ENCODE assay signal across 23 cellular contexts in genomic region chr7:107109955-107110354, GRCh38.
"Had no signal": no experiment of that assay in that cellular context is flagged by ENCODE, and none has a peak within 500 bp of the region (broad histone marks: within the 10 kb centered on the region; RNA-seq: fewer than 3 reads in every experiment).

No MANE protein-coding gene starts in this region.

- H3K36me3 ChIP-seq: neural progenitor cell, pancreas, right lobe of liver, sigmoid colon, stomach, thoracic aorta, thyroid gland, tibial nerve, upper lobe of left lung, vagina had no signal

- H3K4me3 ChIP-seq: neural progenitor cell, pancreas, psoas muscle, right lobe of liver, sigmoid colon, stomach, thoracic aorta, thyroid gland, tibial nerve, upper lobe of left lung, vagina had no signal

- H3K27me3 ChIP-seq: neural progenitor cell, pancreas, right lobe of liver, sigmoid colon, stomach, thyroid gland, tibial nerve, upper lobe of left lung, vagina had no signal

- H3K27ac ChIP-seq: neural progenitor cell, pancreas, psoas muscle, right lobe of liver, sigmoid colon, stomach, thoracic aorta, thyroid gland, tibial nerve, upper lobe of left lung, vagina had no signal

- H3K4me1 ChIP-seq: neural progenitor cell, pancreas, psoas muscle, right lobe of liver, stomach, thyroid gland, tibial nerve, upper lobe of left lung, vagina had no signal

- H3K9me3 ChIP-seq: pancreas, psoas muscle, right lobe of liver, sigmoid colon, stomach, thoracic aorta, thyroid gland, tibial nerve, upper lobe of left lung, vagina had no signal

- FAIRE-seq: pancreas, small intestine, urothelium cell line had no signal

- DNase-seq: natural killer cell; occipital lobe; pancreas; psoas muscle; right cardiac atrium; right lobe of liver; sigmoid colon; small intestine; stimulated activated CD4-positive, alpha-beta T cell treated with anti-CD3 and anti-CD28 coated beads, Interleukin-15, amount 100 ng/mL, for 24 hours; stimulated activated CD4-positive, alpha-beta T cell treated with anti-CD3 and anti-CD28 coated beads, Interleukin-2, amount 100 ng/mL, for 24 hours; stimulated activated CD4-positive, alpha-beta T cell treated with anti-CD3 and anti-CD28 coated beads, Interleukin-2, amount 100 ng/mL, for 48 hours; stimulated activated CD4-positive, alpha-beta T cell treated with anti-CD3 and anti-CD28 coated beads, Interleukin-4, amount 100 ng/mL, for 24 hours; stimulated activated naive B cell treated with anti-CD40 and anti-IgM and Interleukin-4, amounts not matched to agents 10 μg/mL and 1 μg/mL and 100 μg/mL, for 72 hours; stimulated activated naive CD4-positive, alpha-beta T cell treated with Interleukin-2 at 50 U/mL for 16 hours; stomach; thyroid gland; trophoblast cell; upper lobe of left lung had no signal
